In the genomic region with DNA sequence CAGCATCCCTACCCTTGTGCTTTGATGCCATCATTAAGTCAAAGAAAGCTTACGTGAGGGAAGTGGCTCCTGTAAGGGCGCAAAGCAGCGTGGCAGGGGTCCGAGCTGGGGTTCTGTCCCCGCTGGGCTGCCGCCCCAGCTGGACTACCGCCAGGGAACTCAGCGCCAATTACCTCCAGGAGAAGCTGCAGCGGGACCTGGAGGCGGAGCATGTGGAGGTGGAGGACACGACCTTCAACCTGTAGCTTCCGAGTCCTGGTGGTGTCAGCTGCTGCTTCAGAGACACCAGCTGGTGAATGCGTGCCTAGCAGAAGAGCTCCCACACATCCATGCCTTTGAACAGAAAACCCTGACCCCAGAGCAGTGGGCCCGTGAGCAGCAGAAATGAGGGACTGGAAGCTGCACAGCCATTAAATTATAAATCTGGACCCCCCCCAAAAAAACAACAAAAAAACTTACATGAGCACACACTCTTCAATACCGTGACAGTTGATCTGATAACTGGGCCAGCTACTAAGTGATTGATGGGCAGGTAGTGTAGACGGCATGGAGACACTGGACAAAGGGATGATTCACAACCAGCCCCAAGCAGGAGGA, we compare ENCODE assay signal across 9 cellular contexts. TPM values are rescaled to one million over a fixed set of nuclear protein-coding genes. Genes with fewer than 3 reads are reported as not detected.
A peak's percentile ranks its signal among the peaks of the same experiment; 100 is the strongest.
DNase-seq lines count a peak whose midpoint lies in the region; ATAC-seq, FAIRE-seq and TF ChIP-seq lines count a peak whose summit lies in the region.
"Had no signal": no experiment of that assay in that cellular context is flagged by ENCODE, and none has a peak within 500 bp of the region (broad histone marks: within the 10 kb centered on the region; RNA-seq: fewer than 3 reads in every experiment).

No MANE protein-coding gene starts in this region.

- no peaks in the 10 kb centered on the region for H3K36me3 Mint-ChIP-seq in activated CD8-positive, alpha-beta T cell treated with anti-CD3 and anti-CD28 coated beads, Interleukin-2, amount 10 ng/mL, durations not matched to agents 7 days and 5 days (ENCODE audit: low read depth)
- H3K36me3 Mint-ChIP-seq: brain had no signal

- H3K27ac ChIP-seq in right lobe of liver = peak overlapping the region in 1 of 3 donors; percentile 19
- peak overlapping the region in 1 of 2 donors; percentile 0 for H3K27ac ChIP-seq in kidney (ENCODE audit: low read depth in 2 of 2, low read length in 2 of 2)

- peak; percentile 35 for DNase-seq in ELR (ENCODE audit: low read depth)
- peak; percentile 38 for DNase-seq in NCI-H1105 treated with DMSO at 0.1 percent for 48 hours (lab: John Stamatoyannopoulos, UW)
- peak; percentile 46 for DNase-seq in activated CD8-positive, alpha-beta T cell treated with anti-CD3 and anti-CD28 coated beads, Interleukin-2, amount 10 ng/mL, durations not matched to agents 7 days and 5 days
- peak; percentile 80 to 90 (median 90) for DNase-seq in right lobe of liver
- DNase-seq in GM20000 (ENCODE audit: low spot score) = no peak
- no peak for DNase-seq in kidney
- no peak for DNase-seq in hypothalamus (lab: John Stamatoyannopoulos, UW)

- no peaks in the 10 kb centered on the region for H3K36me3 ChIP-seq in right lobe of liver
- H3K36me3 ChIP-seq in kidney (ENCODE audit: control insufficient read depth in 1 of 2, insufficient read depth in 2 of 2, low read length in 2 of 2) = no peaks in the 10 kb centered on the region

- no peaks in the 10 kb centered on the region for H3K9me3 Mint-ChIP-seq in activated CD8-positive, alpha-beta T cell treated with anti-CD3 and anti-CD28 coated beads, Interleukin-2, amount 10 ng/mL, durations not matched to agents 7 days and 5 days (ENCODE audit: insufficient read depth)
- H3K9me3 Mint-ChIP-seq: brain had no signal

- no peak overlapping the region for H3K9ac ChIP-seq in kidney (ENCODE audit: low read length in 2 of 2)

- CTCF ChIA-PET in activated CD8-positive, alpha-beta T cell treated with anti-CD3 and anti-CD28 coated beads, Interleukin-2, amount 10 ng/mL, durations not matched to agents 7 days and 5 days (lab: Charles Lee) = interaction anchor here (0.7 to 5.9 kb wide), 21 partner anchors 9 to 225 kb away, joined by 3 to 219 read pairs (median 11); a partner anchor contains a TSS

- peaks cover 7% of the 10 kb centered on the region for H3K27me3 Mint-ChIP-seq in activated CD8-positive, alpha-beta T cell treated with anti-CD3 and anti-CD28 coated beads, Interleukin-2, amount 10 ng/mL, durations not matched to agents 7 days and 5 days (ENCODE audit: low read depth)

- no peak for FAIRE-seq in kidney (lab: Jason Lieb, UNC)

- POLR2A ChIA-PET in activated CD8-positive, alpha-beta T cell treated with anti-CD3 and anti-CD28 coated beads, Interleukin-2, amount 10 ng/mL, durations not matched to agents 7 days and 5 days (lab: Charles Lee) = interaction anchor here (0.7 to 4.0 kb wide), 2 partner anchors 20 to 564 kb away, joined by 3 to 81 read pairs; a partner anchor contains a TSS

- H3K4me1 ChIP-seq in right lobe of liver = peaks cover 0 to 9% (median 3%) of the 10 kb centered on the region in 4 donors
- H3K4me1 ChIP-seq in kidney (ENCODE audit: control insufficient read depth in 1 of 2, insufficient read depth in 1 of 2, low read depth in 1 of 2, low read length in 2 of 2) = peaks cover 0 to 2% of the 10 kb centered on the region in 2 donors

- no peak for ATAC-seq in activated CD8-positive, alpha-beta T cell treated with anti-CD3 and anti-CD28 coated beads, Interleukin-2, amount 10 ng/mL, durations not matched to agents 7 days and 5 days
- ATAC-seq in right lobe of liver (peak; percentile 94 to 99 (median 98)), HG03108 (IDR thresholded peaks at IDR 0.05; ENCODE audit: unreplicated experiment) (no peak)

- H3K27me3 ChIP-seq in right lobe of liver = no peaks in the 10 kb centered on the region

- no peak overlapping the region for H3K27ac Mint-ChIP-seq in activated CD8-positive, alpha-beta T cell treated with anti-CD3 and anti-CD28 coated beads, Interleukin-2, amount 10 ng/mL, durations not matched to agents 7 days and 5 days
- H3K27ac Mint-ChIP-seq: brain had no signal

- intact Hi-C loops in right lobe of liver (cut with DNase I) = loop anchor here (5.0 to 10.0 kb wide), 3 partner anchors 90 to 205 kb away; no protein-coding TSS in a partner anchor
- intact Hi-C loops in kidney (cut with DNase I) = loop anchor here (5.0 to 10.0 kb wide), 2 partner anchors 90 to 207 kb away; no protein-coding TSS in a partner anchor

- no peak overlapping the region for H3K4me3 Mint-ChIP-seq in activated CD8-positive, alpha-beta T cell treated with anti-CD3 and anti-CD28 coated beads, Interleukin-2, amount 10 ng/mL, durations not matched to agents 7 days and 5 days
- H3K4me3 Mint-ChIP-seq: brain had no signal

- peak overlapping the region in 1 of 3 donors; percentile 25 for H3K4me3 ChIP-seq in right lobe of liver
- peak overlapping the region in 1 of 2 donors; percentile 21 for H3K4me3 ChIP-seq in kidney (ENCODE audit: low read length in 2 of 2)

- peaks cover 23% of the 10 kb centered on the region for H3K4me1 Mint-ChIP-seq in activated CD8-positive, alpha-beta T cell treated with anti-CD3 and anti-CD28 coated beads, Interleukin-2, amount 10 ng/mL, durations not matched to agents 7 days and 5 days (ENCODE audit: low read depth)

- WGBS in right lobe of liver (ENCODE audit: insufficient coverage, low coverage, low lambda C conversion rate, missing lambda C conversion rate) = 7% methylated on average over 9 of the region's 16 CpGs

- H3K9me3 ChIP-seq in right lobe of liver = no peaks in the 10 kb centered on the region
- H3K9me3 ChIP-seq in kidney (ENCODE audit: control insufficient read depth in 1 of 2, low read length in 2 of 2) = no peaks in the 10 kb centered on the region

- peak; percentile 22 to 49 (median 28) for TF ChIP-seq CTCF in right lobe of liver (IDR thresholded peaks at IDR 0.05)
- TF ChIP-seq CTCF in GM20000 (IDR thresholded peaks at IDR 0.05; ENCODE audit: extremely low read depth, missing control alignments) = no peak
- no peak for TF ChIP-seq CTCF in kidney (IDR thresholded peaks at IDR 0.05; ENCODE audit: borderline replicate concordance, extremely low read depth, insufficient read depth)

- TF ChIP-seq POLR2A in right lobe of liver (IDR thresholded peaks at IDR 0.05) = no peak

RNA-seq across cellular contexts. Expression of a gene that starts 20.1 kb away (rescaled TPM):
- 10 to 100 TPM; 22.6 to 22.8 TPM for total RNA-seq in activated CD8-positive, alpha-beta T cell treated with anti-CD3 and anti-CD28 coated beads, Interleukin-2, amount 10 ng/mL, durations not matched to agents 7 days and 5 days
- total RNA-seq in right lobe of liver = 10 to 100 TPM; 30.6 to 79.8 (median 43.2) TPM
- 48.5 TPM for total RNA-seq in kidney
- polyA plus RNA-seq in kidney (ENCODE audit: insufficient read depth, low read depth, low replicate concordance) = 12.6 TPM

Comparison
In these comparisons a context has a peak if more than half of its experiments do, and no peak if none do; other contexts are left out.
1. DNase-seq: peak in ELR (single experiment), NCI-H1105 treated with DMSO at 0.1 percent for 48 hours (single experiment), activated CD8-positive, alpha-beta T cell treated with anti-CD3 and anti-CD28 coated beads, Interleukin-2, amount 10 ng/mL, durations not matched to agents 7 days and 5 days (single experiment) and right lobe of liver (3 of 3); none in GM20000 (single experiment), kidney (single experiment) and hypothalamus (0 of 51).
2. ATAC-seq: peak in right lobe of liver (4 of 4); none in activated CD8-positive, alpha-beta T cell treated with anti-CD3 and anti-CD28 coated beads, Interleukin-2, amount 10 ng/mL, durations not matched to agents 7 days and 5 days (single experiment) and HG03108 (single experiment).
3. CTCF ChIP-seq: peak in right lobe of liver (4 of 4); none in GM20000 (single experiment) and kidney (single experiment).